In genomic region chr10:44788147-44788819, GRCh38 we compare ENCODE assay signal across 22 cellular contexts.
DNase-seq lines count a peak whose midpoint lies in the region; ATAC-seq, FAIRE-seq and TF ChIP-seq lines count a peak whose summit lies in the region.
"Had no signal": no experiment of that assay in that cellular context is flagged by ENCODE, and none has a peak within 500 bp of the region (broad histone marks: within the 10 kb centered on the region; RNA-seq: fewer than 3 reads in every experiment).

No MANE protein-coding gene starts in this region.

- no peak for ATAC-seq in T-helper 17 cell

- peak overlapping the region; percentile 20 for H3K27ac Mint-ChIP-seq in neural crest cell (ENCODE audit: unreplicated experiment)
- H3K27ac Mint-ChIP-seq in T-helper 17 cell, result no peak overlapping the region
- H3K27ac Mint-ChIP-seq: CD4-positive, CD25-positive, alpha-beta regulatory T cell; HFFc6 had no signal

- H3K4me2 ChIP-seq in H1 (ENCODE audit: insufficient read depth in 1 of 2, low read depth in 2 of 2, low read length in 2 of 2), result no peak overlapping the region
- H3K4me2 ChIP-seq: SK-N-SH had no signal

- no peak overlapping the region for H3K27ac ChIP-seq in H1 (ENCODE audit: low read depth, low read length)
- H3K27ac ChIP-seq: RWPE1 had no signal

- H3K4ac ChIP-seq in H1 (replicated peaks; ENCODE audit: insufficient read length, low read depth, low read length), result no peak overlapping the region

- no peaks in the 10 kb centered on the region for H3K36me3 Mint-ChIP-seq in neural crest cell (ENCODE audit: low read depth)
- no peaks in the 10 kb centered on the region for H3K36me3 Mint-ChIP-seq in T-helper 17 cell (ENCODE audit: low read depth)
- H3K36me3 Mint-ChIP-seq: CD4-positive, CD25-positive, alpha-beta regulatory T cell had no signal

- peaks cover 2% of the 10 kb centered on the region; the same call in 1 of the 2 replicates for H3K23me2 ChIP-seq in H1 (ENCODE audit: low read depth, low read length)

- no peaks in the 10 kb centered on the region for H4K20me1 ChIP-seq in H1 (replicated peaks in 1 of 2; ENCODE audit: control insufficient read depth in 1 of 2, insufficient read depth in 2 of 2, low read length in 2 of 2)

- H3K9ac ChIP-seq in H1 (replicated peaks in 1 of 4; ENCODE audit: extremely low read depth in 1 of 4, low read depth in 3 of 4, low read length in 3 of 4), result no peak overlapping the region
- H3K9ac ChIP-seq: SK-N-SH had no signal

- H2AFZ ChIP-seq in H1 (ENCODE audit: low read length), result no peak overlapping the region

- H3K4me1 Mint-ChIP-seq in neural crest cell (no peaks in the 10 kb centered on the region), T-helper 17 cell (no peaks in the 10 kb centered on the region)
- H3K4me1 Mint-ChIP-seq: CD4-positive, CD25-positive, alpha-beta regulatory T cell had no signal

- TF ChIP-seq EP300 in H1 (IDR thresholded peaks at IDR 0.05; ENCODE audit: borderline replicate concordance in 1 of 2, low read depth in 2 of 2, low read length in 2 of 2), result no peak

- H2AK5ac ChIP-seq in H1 (ENCODE audit: low read depth, low read length), result no peak overlapping the region

- H3K36me3 ChIP-seq in H1 (ENCODE audit: control insufficient read depth in 2 of 4, insufficient read depth in 4 of 4, low read length in 3 of 4), result no peaks in the 10 kb centered on the region

- no peak overlapping the region for H4K8ac ChIP-seq in H1 (ENCODE audit: extremely low read depth, insufficient read depth, low read length)

- no peak overlapping the region for H3K14ac ChIP-seq in H1 (ENCODE audit: insufficient read length)

- no peaks in the 10 kb centered on the region for H3K9me3 ChIP-seq in H1 (ENCODE audit: insufficient read depth in 2 of 2, low read depth in 1 of 2, low read length in 1 of 2)
- peaks cover 2% of the 10 kb centered on the region for H3K9me3 ChIP-seq in T-helper 17 cell (ENCODE audit: control insufficient read depth, low read length, poor library complexity, severe bottlenecking)
- H3K9me3 ChIP-seq: SK-N-SH had no signal

- CTCF ChIA-PET in H1 (lab: Charles Lee; ENCODE audit: partially characterized antibody), result no interaction called here

- no peaks in the 10 kb centered on the region for H3K4me1 ChIP-seq in H1 (replicated peaks in 1 of 4; ENCODE audit: control insufficient read depth in 3 of 4, insufficient read depth in 4 of 4, low read length in 3 of 4)

- no peak overlapping the region for H2BK20ac ChIP-seq in H1 (ENCODE audit: low read length)

- peak overlapping the region; percentile 22 for H3K56ac ChIP-seq in H1 (replicated peaks; ENCODE audit: insufficient read length, low read depth, low read length)

- no peak for TF ChIP-seq CTCF in H1 (IDR thresholded peaks at IDR 0.05; ENCODE audit: control extremely low read depth in 1 of 3, insufficient read depth in 1 of 3, low read depth in 1 of 3, low read length in 3 of 3)
- no peak for TF ChIP-seq CTCF in neural crest cell (conservative IDR thresholded peaks at IDR 0.05)

- H3K9me3 Mint-ChIP-seq in neural crest cell, result peaks cover 3% of the 10 kb centered on the region
- H3K9me3 Mint-ChIP-seq: HFFc6 had no signal

- H3K23ac ChIP-seq in H1 (ENCODE audit: insufficient read length), result no peak overlapping the region

- H3K79me1 ChIP-seq in H1 (ENCODE audit: low read depth, low read length), result no peaks in the 10 kb centered on the region

- peak; percentile 68 for DNase-seq in amniotic epithelial cell (ENCODE audit: low read depth)
- DNase-seq in H1 (ENCODE audit: low read depth in 1 of 2, low spot score in 2 of 2), result no peak
- no peak for DNase-seq in neural crest cell (ENCODE audit: low read depth, low spot score)
- no peak for DNase-seq in T-helper 17 cell
- no peak for DNase-seq in DMS 273 treated with DMSO at 0.1 percent for 48 hours (lab: John Stamatoyannopoulos, UW)
- no peak for DNase-seq in NCI-H82 treated with DMSO at 0.1 percent for 48 hours (lab: John Stamatoyannopoulos, UW; ENCODE audit: unreplicated experiment)
- no peak for DNase-seq in NCI-H1436 treated with DMSO at 0.1 percent for 48 hours (lab: John Stamatoyannopoulos, UW)
- DNase-seq: CD4-positive, CD25-positive, alpha-beta regulatory T cell; DMS79; H7; HFFc6; KBM-7; NCI-H1092 treated with DMSO at 0.1 percent for 48 hours; NCI-H146; NCI-H2029; NCI-H226; NCI-H510A treated with DMSO at 0.1 percent for 48 hours; NCI-H748 treated with DMSO at 0.1 percent for 48 hours; NK-92 treated with Interleukin-12 subunit alpha and Interleukin-12 subunit beta, amount 100 ng/mL, for 24 hours; SIG-M5; SK-N-SH had no signal

- H2BK5ac ChIP-seq in H1 (ENCODE audit: low read depth, low read length), result no peak overlapping the region

- H3K4me3 ChIP-seq in H1 (ENCODE audit: extremely low read depth in 1 of 4, insufficient read depth in 2 of 4, low read depth in 3 of 4, low read length in 4 of 4), result no peak overlapping the region

- H2BK120ac ChIP-seq in H1 (replicated peaks; ENCODE audit: low read depth, low read length), result no peak overlapping the region

- no peak overlapping the region for H4K91ac ChIP-seq in H1 (replicated peaks; ENCODE audit: insufficient read length, low read length)

- H3K27me3 ChIP-seq in H1 (replicated peaks in 1 of 4; ENCODE audit: control insufficient read depth in 3 of 4, extremely low read depth in 1 of 4, insufficient read depth in 3 of 4, low read length in 3 of 4), result no peaks in the 10 kb centered on the region

- no peaks in the 10 kb centered on the region for H3K79me2 ChIP-seq in H1 (ENCODE audit: control insufficient read depth in 1 of 2, insufficient read depth in 2 of 2, low read length in 2 of 2)

- no peak overlapping the region for H4K5ac ChIP-seq in H1 (ENCODE audit: insufficient read length, low read depth, low read length)

- no peaks in the 10 kb centered on the region for H3K27me3 Mint-ChIP-seq in neural crest cell (ENCODE audit: low read depth)
- peaks cover 39% of the 10 kb centered on the region for H3K27me3 Mint-ChIP-seq in T-helper 17 cell

- H2BK15ac ChIP-seq in H1 (ENCODE audit: low read length), result no peak overlapping the region

- no peak for TF ChIP-seq RAD21 in H1 (IDR thresholded peaks at IDR 0.05 in 1 of 2, conservative IDR thresholded peaks at IDR 0.05 in 1 of 2; ENCODE audit: low read depth in 2 of 2, low read length in 2 of 2)

- TF ChIP-seq POLR2A in H1 (IDR thresholded peaks at IDR 0.05; ENCODE audit: control extremely low read depth in 1 of 2, low read depth in 2 of 2, low read length in 2 of 2), result no peak

- WGBS in H1 (ENCODE audit: extremely low coverage in 1 of 2, insufficient coverage in 1 of 2, insufficient read length in 1 of 2, insufficient replicate concordance in 2 of 2, low coverage in 1 of 2, low lambda C conversion rate in 2 of 2, missing lambda C conversion rate in 1 of 2), 2 experiments, result 83% methylated on average over 8 of the region's 8 CpGs; no CpG with 5 or more reads in 1 of the 2 experiments

- POLR2A ChIA-PET in H1 (lab: Charles Lee; ENCODE audit: partially characterized antibody), result no interaction called here

- H3K4me3 Mint-ChIP-seq in neural crest cell (no peak overlapping the region), T-helper 17 cell (no peak overlapping the region)
- H3K4me3 Mint-ChIP-seq: CD4-positive, CD25-positive, alpha-beta regulatory T cell; HFFc6 had no signal

- no peak overlapping the region for H3K18ac ChIP-seq in H1 (ENCODE audit: extremely low read depth, low read length)

- FAIRE-seq in H1 (lab: Jason Lieb, UNC), result no peak

- no peak overlapping the region for H2BK12ac ChIP-seq in H1 (ENCODE audit: low read depth, low read length)

TF ChIP-seq in H1, 55 proteins besides CTCF, POLR2A, EP300 and RAD21:
- TF ChIP-seq FOSL1 (IDR thresholded peaks at IDR 0.05; ENCODE audit: insufficient read depth, low read depth, low read length) (no peak), KDM1A (IDR thresholded peaks at IDR 0.05; ENCODE audit: borderline replicate concordance, low read length) (no peak), NANOG (IDR thresholded peaks at IDR 0.05; ENCODE audit: insufficient read depth, low read depth, low read length, poor library complexity, severe bottlenecking) (no peak), GABPA (IDR thresholded peaks at IDR 0.05; ENCODE audit: borderline replicate concordance, insufficient read depth, low read length) (no peak), TAF7 (optimal IDR thresholded peaks at IDR 0.05; ENCODE audit: borderline replicate concordance, low read depth, low read length) (no peak), CHD1 (IDR thresholded peaks at IDR 0.05; ENCODE audit: low read depth, low read length) (no peak), BCL11A (IDR thresholded peaks at IDR 0.05; ENCODE audit: low read depth in 2 of 2, low read length in 2 of 2) (no peak), TBP (IDR thresholded peaks at IDR 0.05; ENCODE audit: low read depth, low read length) (no peak), HDAC2 (IDR thresholded peaks at IDR 0.05; ENCODE audit: borderline replicate concordance in 1 of 2, low read depth in 2 of 2, low read length in 2 of 2) (no peak), SP4 (IDR thresholded peaks at IDR 0.05; ENCODE audit: low read length) (no peak)
